In genomic region chr2:55865095-55865835, GRCh38 we compare ENCODE assay signal across 16 cellular contexts. TPM values are rescaled to one million over a fixed set of nuclear protein-coding genes. Genes with fewer than 3 reads are reported as not detected.
DNase-seq lines count a peak whose midpoint lies in the region; FAIRE-seq and TF ChIP-seq lines count a peak whose summit lies in the region.
"Had no signal": no experiment of that assay in that cellular context is flagged by ENCODE, and none has a peak within 500 bp of the region (broad histone marks: within the 10 kb centered on the region; RNA-seq: fewer than 3 reads in every experiment).

No MANE protein-coding gene starts in this region.

- H2BK5ac ChIP-seq in trophoblast cell (ENCODE audit: low read depth, low read length, poor library complexity), result no peak overlapping the region

- no peak overlapping the region for H4K91ac ChIP-seq in trophoblast cell (ENCODE audit: low read depth, low read length)

- H3K36me3 ChIP-seq in ascending aorta (peaks cover 18 to 29% of the 10 kb centered on the region in 2 donors), trophoblast cell (ENCODE audit: control insufficient read depth in 1 of 2, insufficient read depth in 2 of 2, low read length in 2 of 2) (no peaks in the 10 kb centered on the region)

- H2AFZ ChIP-seq in trophoblast cell (ENCODE audit: insufficient read depth, low read length, poor library complexity), result no peak overlapping the region

- H4K12ac ChIP-seq in trophoblast cell (ENCODE audit: low read depth, low read length), result no peak overlapping the region

- H3K27ac ChIP-seq in ascending aorta (peak overlapping the region; percentile 85 to 90), trophoblast cell (ENCODE audit: low read depth, low read length) (no peak overlapping the region)

- H3K23ac ChIP-seq in trophoblast cell (ENCODE audit: low read length), result no peak overlapping the region

- intact Hi-C loops in ascending aorta (cut with DNase I) (no loop called here), posterior cingulate gyrus (cut with DNase I) (no loop called here)

- no peak overlapping the region for H2BK120ac ChIP-seq in trophoblast cell (ENCODE audit: insufficient read depth, low read length, poor library complexity)

- H3K4ac ChIP-seq in trophoblast cell (ENCODE audit: low read depth, low read length), result no peak overlapping the region

- no peak for TF ChIP-seq POLR2A in H54 (IDR thresholded peaks at IDR 0.05; ENCODE audit: low read depth, low read length)

- H3K4me1 ChIP-seq in ascending aorta, result peaks cover 20 to 52% of the 10 kb centered on the region in 2 donors
- peaks cover 0 to 3% of the 10 kb centered on the region in 2 experiments for H3K4me1 ChIP-seq in trophoblast cell (ENCODE audit: control insufficient read depth in 1 of 2, insufficient read depth in 2 of 2, low read length in 2 of 2)

- H3K4me3 ChIP-seq in ascending aorta (no peak overlapping the region), trophoblast cell (ENCODE audit: low read depth, low read length) (no peak overlapping the region)
- H3K4me3 ChIP-seq: heart left ventricle had no signal

- no peak overlapping the region for H3K4me2 ChIP-seq in trophoblast cell (ENCODE audit: low read length)

- H3K18ac ChIP-seq in trophoblast cell (ENCODE audit: low read length), result no peak overlapping the region

- H2BK12ac ChIP-seq in trophoblast cell (ENCODE audit: low read length), result no peak overlapping the region

- FAIRE-seq in H54 (lab: Jason Lieb, UNC), result peak; percentile 60

- H3K9me3 ChIP-seq in ascending aorta (no peaks in the 10 kb centered on the region), trophoblast cell (ENCODE audit: insufficient read depth, low read depth, low read length) (no peaks in the 10 kb centered on the region)
- H3K9me3 ChIP-seq: heart left ventricle had no signal

- no peaks in the 10 kb centered on the region for H3K27me3 ChIP-seq in ascending aorta
- no peaks in the 10 kb centered on the region for H3K27me3 ChIP-seq in trophoblast cell (ENCODE audit: insufficient read depth, low read length)
- H3K27me3 ChIP-seq: heart left ventricle had no signal

- H4K8ac ChIP-seq in trophoblast cell (ENCODE audit: low read depth, low read length), result no peak overlapping the region

- no CpG with 5 or more reads among the region's 2 CpGs for WGBS in trophoblast cell (ENCODE audit: extremely low coverage, insufficient coverage, insufficient read length)

- DNase-seq in H54 (ENCODE audit: insufficient read length, low spot score) (no peak), ascending aorta (ENCODE audit: low spot score in 2 of 2) (no peak), fibroblast of peridontal ligament (ENCODE audit: extremely low read depth) (peak; percentile 64), renal cortical epithelial cell (ENCODE audit: low read depth) (peak; percentile 63), GDM1 (lab: John Stamatoyannopoulos, UW) (no peak), trophoblast cell (no peak), posterior cingulate gyrus (no peak), retina (no peak)
- DNase-seq: activated CD8-positive, alpha-beta memory T cell treated with anti-CD3 and anti-CD28 coated beads, Interleukin-2, amount 10 ng/mL, durations not matched to agents 7 days and 5 days; activated gamma-delta T cell; endodermal cell; heart left ventricle; kidney glomerular epithelial cell; NCI-H2081; NCI-H774; RPMI8226 had no signal

- no peak overlapping the region for H3K9ac ChIP-seq in trophoblast cell (ENCODE audit: low read length)

- TF ChIP-seq CTCF in ascending aorta (IDR thresholded peaks at IDR 0.05), result no peak

- no peak overlapping the region for H2AK5ac ChIP-seq in trophoblast cell (ENCODE audit: low read length)

- no peaks in the 10 kb centered on the region for H3K79me2 ChIP-seq in trophoblast cell (ENCODE audit: control insufficient read depth, insufficient read depth, low read length, poor library complexity)

- no peak overlapping the region for H3K14ac ChIP-seq in trophoblast cell (ENCODE audit: low read length)

- peaks cover 3% of the 10 kb centered on the region for H3K79me1 ChIP-seq in trophoblast cell (ENCODE audit: low read length)

RNA-seq across cellular contexts. Expression of gene EFEMP1, which starts 58.3 kb away (rescaled TPM):
- 1,320 TPM for total RNA-seq in ascending aorta
- 155 and 330 TPM in 2 replicates for total RNA-seq in renal cortical epithelial cell
- polyA plus RNA-seq in trophoblast cell (2013), result 6.6 and 7.5 TPM in 2 replicates
- total RNA-seq: activated CD8-positive, alpha-beta memory T cell treated with anti-CD3 and anti-CD28 coated beads, Interleukin-2, amount 10 ng/mL, durations not matched to agents 7 days and 5 days had no signal

Comparison
In these comparisons a context has a peak if more than half of its experiments do, and no peak if none do; other contexts are left out.
1. DNase-seq: peak in fibroblast of peridontal ligament (single experiment) and renal cortical epithelial cell (single experiment); none in H54 (single experiment), ascending aorta (0 of 2), GDM1 (single experiment), trophoblast cell (0 of 2), posterior cingulate gyrus (0 of 10) and retina (single experiment).